Comparison of ENCODE assay signal across 22 cellular contexts in genomic region chr1:21572735-21573277, GRCh38.
"Had no signal": no experiment of that assay in that cellular context is flagged by ENCODE, and none has a peak within 500 bp of the region (broad histone marks: within the 10 kb centered on the region; RNA-seq: fewer than 3 reads in every experiment).

No MANE protein-coding gene starts in this region.

- H3K27ac ChIP-seq: coronary artery, foreskin keratinocyte, hepatocyte, left lung, lower lobe of right lung had no signal

- DNase-seq: dermis blood vessel endothelial cell; dorsolateral prefrontal cortex; effector CD4-positive, alpha-beta T cell; effector memory CD4-positive, alpha-beta T cell; foreskin keratinocyte; hypothalamus; immature natural killer cell; islet precursor cell; left cardiac atrium; left ventricle myocardium superior; lower lobe of right lung; mesenchymal stem cell had no signal

- H3K4me1 Mint-ChIP-seq: immature natural killer cell had no signal

- H3K4me3 ChIP-seq: coronary artery, dorsolateral prefrontal cortex, esophagus muscularis mucosa, gastroesophageal sphincter, heart left ventricle, hepatocyte, left lung, lower lobe of right lung had no signal

- H3K36me3 ChIP-seq: esophagus muscularis mucosa, gastroesophageal sphincter, heart left ventricle, lower lobe of right lung had no signal

- FAIRE-seq: colon, endothelial cell of umbilical vein, frontal cortex had no signal

- H3K79me2 ChIP-seq: hepatocyte had no signal

- H3K9me3 Mint-ChIP-seq: immature natural killer cell, mesothelial cell of epicardium had no signal

- ATAC-seq: foreskin keratinocyte, gastroesophageal sphincter, left cardiac atrium, left lung, lower lobe of right lung had no signal

- H3K36me3 Mint-ChIP-seq: immature natural killer cell, mesothelial cell of epicardium had no signal

- H3K4me2 ChIP-seq: hepatocyte had no signal

- H2AFZ ChIP-seq: hepatocyte had no signal

- H3K27me3 ChIP-seq: dorsolateral prefrontal cortex, esophagus muscularis mucosa, foreskin keratinocyte, gastroesophageal sphincter, hepatocyte had no signal

- H3K4me3 Mint-ChIP-seq: immature natural killer cell, mesothelial cell of epicardium had no signal

- H3K9me3 ChIP-seq: left lung, lower lobe of right lung had no signal

- H3K27ac Mint-ChIP-seq: immature natural killer cell, mesothelial cell of epicardium had no signal
